In genomic region chr19:1237027-1237659, GRCh38 we compare ENCODE assay signal across 6 cellular contexts. TPM values are rescaled to one million over a fixed set of nuclear protein-coding genes. Genes with fewer than 3 reads are reported as not detected.
DNase-seq lines count a peak whose midpoint lies in the region; ATAC-seq and TF ChIP-seq lines count a peak whose summit lies in the region.

No MANE protein-coding gene starts in this region.

- ATAC-seq in GM18867 (IDR thresholded peaks at IDR 0.05; ENCODE audit: unreplicated experiment): no peak

- H3K4me3 ChIP-seq in AG09309 (ENCODE audit: control insufficient read depth, low read depth, low read length) (peak overlapping the region; percentile 88), SJCRH30 (peak overlapping the region; percentile 61)

- H3K9me3 ChIP-seq in SJCRH30 (replicated peaks): no peaks in the 10 kb centered on the region

- H3K27me3 ChIP-seq in SJCRH30 (peaks cover 4% of the 10 kb centered on the region; the same call in 1 of the 2 replicates), layer of hippocampus (ENCODE audit: control insufficient read depth, insufficient read depth, low read length) (no peaks in the 10 kb centered on the region)

- H3K27ac ChIP-seq in SJCRH30 (no peak overlapping the region), layer of hippocampus (ENCODE audit: low read depth, low read length) (peak overlapping the region; percentile 75)

- no peaks in the 10 kb centered on the region for H3K36me3 ChIP-seq in SJCRH30

- TF ChIP-seq CTCF in AG09309 (IDR thresholded peaks at IDR 0.05; ENCODE audit: control insufficient read depth, insufficient read depth, low read depth, low read length, missing control alignments): no peak

- H3K4me1 ChIP-seq in SJCRH30: peaks cover 14% of the 10 kb centered on the region; the same call in 1 of the 2 replicates

- DNase-seq in AG09309 (ENCODE audit: low read depth) (no peak), SJCRH30 (no peak), OCI-M1 (lab: John Stamatoyannopoulos, UW) (no peak)
- DNase-seq in activated CD4-positive, alpha-beta T cell treated with anti-CD3 and anti-CD28 coated beads for 1 hour: no peak

RNA-seq across cellular contexts. Expression of gene CBARP, which starts 0.7 kb away (rescaled TPM):
- 1.2 and 1.9 TPM in 2 replicates for total RNA-seq in SJCRH30 (2014; rRNA removed; shearing (Covaris generic))

RNA-seq across cellular contexts. Expression of gene ATP5F1D, which starts 4.4 kb away (rescaled TPM):
- total RNA-seq in SJCRH30 (2014; rRNA removed; shearing (Covaris generic)): 25.5 and 32.2 TPM in 2 replicates

RNA-seq across cellular contexts. Expression of gene MIDN, which starts 11.2 kb away (rescaled TPM):
- total RNA-seq in SJCRH30 (2014; rRNA removed; shearing (Covaris generic)): 9.1 TPM in 2 replicates

RNA-seq across cellular contexts. Expression of gene STK11, which starts 31.6 kb away (rescaled TPM):
- total RNA-seq in SJCRH30 (2014; rRNA removed; shearing (Covaris generic)): 40.4 and 43.6 TPM in 2 replicates

RNA-seq across cellular contexts. Expression of gene CIRBP, which starts 32.0 kb away (rescaled TPM):
- 159 and 181 TPM in 2 replicates for total RNA-seq in SJCRH30 (2014; rRNA removed; shearing (Covaris generic))
